Comparison of ENCODE assay signal across 15 cellular contexts in the genomic region with DNA sequence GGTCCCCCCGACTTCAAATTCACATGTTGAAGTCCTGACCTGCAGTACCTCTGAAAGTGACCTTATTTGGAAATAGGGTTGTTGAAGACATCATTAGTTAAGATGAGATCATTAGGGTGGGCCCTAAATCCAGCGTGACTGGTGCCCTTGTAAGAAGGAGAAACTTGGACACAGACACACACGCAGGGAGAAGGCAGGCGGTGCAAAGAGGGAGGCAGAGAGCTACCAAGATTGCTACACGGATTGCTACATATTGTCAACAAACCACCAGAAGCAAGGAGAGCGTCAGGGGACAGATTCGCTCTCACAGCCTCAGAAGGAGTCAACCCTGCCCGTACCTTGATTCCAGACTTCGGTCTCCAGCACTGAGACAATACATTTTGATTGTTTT. TPM values are rescaled to one million over a fixed set of nuclear protein-coding genes. Genes with fewer than 3 reads are reported as not detected.
A peak's percentile ranks its signal among the peaks of the same experiment; 100 is the strongest.
DNase-seq lines count a peak whose midpoint lies in the region; ATAC-seq and TF ChIP-seq lines count a peak whose summit lies in the region.
"Had no signal": no experiment of that assay in that cellular context is flagged by ENCODE, and none has a peak within 500 bp of the region (broad histone marks: within the 10 kb centered on the region; RNA-seq: fewer than 3 reads in every experiment).

No MANE protein-coding gene starts in this region.

- no peak overlapping the region for H3K27ac Mint-ChIP-seq in natural killer cell treated with Interleukin-12 subunit alpha and Interleukin-12 subunit beta and Interleukin-15 and Interleukin-18, amount 100 ng/mL, for 72 hours
- H3K27ac Mint-ChIP-seq: activated CD8-positive, alpha-beta T cell treated with anti-CD3 and anti-CD28 coated beads for 36 hours had no signal

- H3K27ac ChIP-seq in KMS-11, result peak overlapping the region; percentile 12; the same call in 1 of the 2 replicates
- H3K27ac ChIP-seq in esophagus squamous epithelium, result peak overlapping the region; percentile 43 to 81 (median 72)
- H3K27ac ChIP-seq in gastrocnemius medialis, result no peak overlapping the region
- H3K27ac ChIP-seq: parathyroid adenoma, VCaP had no signal

- H3K4me3 ChIP-seq in KMS-11 (IDR thresholded peaks at IDR 0.05; ENCODE audit: insufficient read depth, low read depth, low read length), result no peak overlapping the region
- H3K4me3 ChIP-seq in esophagus squamous epithelium, result no peak overlapping the region
- H3K4me3 ChIP-seq in gastrocnemius medialis, result no peak overlapping the region
- H3K4me3 ChIP-seq: BLaER1 treated with 17β-estradiol and CSF1 and Interleukin-3, amounts not matched to agents 10 nM and 100 nM; mucosa of descending colon had no signal

- H3K9me3 Mint-ChIP-seq in natural killer cell treated with Interleukin-12 subunit alpha and Interleukin-12 subunit beta and Interleukin-15 and Interleukin-18, amount 100 ng/mL, for 72 hours, result no peaks in the 10 kb centered on the region
- H3K9me3 Mint-ChIP-seq: activated CD8-positive, alpha-beta T cell treated with anti-CD3 and anti-CD28 coated beads for 36 hours had no signal

- WGBS in esophagus squamous epithelium, 2 donors, result 64% methylated on average over 9 of the region's 9 CpGs

- in situ Hi-C loops in gastrocnemius medialis (cut with MboI; ENCODE audit: low sequenced_read_pairs in 4 of 4), result no loop called here

- no peaks in the 10 kb centered on the region for H3K27me3 Mint-ChIP-seq in natural killer cell treated with Interleukin-12 subunit alpha and Interleukin-12 subunit beta and Interleukin-15 and Interleukin-18, amount 100 ng/mL, for 72 hours
- H3K27me3 Mint-ChIP-seq: activated CD8-positive, alpha-beta T cell treated with anti-CD3 and anti-CD28 coated beads for 36 hours had no signal

- TF ChIP-seq CTCF in KMS-11 (conservative IDR thresholded peaks at IDR 0.05; ENCODE audit: low read depth, low read length) (no peak), esophagus squamous epithelium (IDR thresholded peaks at IDR 0.05) (no peak), gastrocnemius medialis (IDR thresholded peaks at IDR 0.05 in 4 of 5, conservative IDR thresholded peaks at IDR 0.05 in 1 of 5) (no peak)

- intact Hi-C loops in esophagus squamous epithelium (cut with DNase I) (no loop called here), gastrocnemius medialis (cut with DNase I; ENCODE audit: low total_unique reads) (no loop called here)

- H3K36me3 Mint-ChIP-seq in natural killer cell treated with Interleukin-12 subunit alpha and Interleukin-12 subunit beta and Interleukin-15 and Interleukin-18, amount 100 ng/mL, for 72 hours, result no peaks in the 10 kb centered on the region

- H4K20me1 ChIP-seq in KMS-11 (ENCODE audit: insufficient read depth), result no peaks in the 10 kb centered on the region
- H4K20me1 ChIP-seq: BLaER1 treated with 17β-estradiol and CSF1 and Interleukin-3, amounts not matched to agents 10 nM and 100 nM had no signal

- H3K4me1 ChIP-seq in KMS-11 (ENCODE audit: low read depth, poor library complexity, severe bottlenecking) (peaks cover 56% of the 10 kb centered on the region), esophagus squamous epithelium (peaks cover 12 to 56% (median 27%) of the 10 kb centered on the region in 3 donors), gastrocnemius medialis (peaks cover 0 to 8% of the 10 kb centered on the region in 2 donors)
- H3K4me1 ChIP-seq: parathyroid adenoma had no signal

- H3K4me1 Mint-ChIP-seq in natural killer cell treated with Interleukin-12 subunit alpha and Interleukin-12 subunit beta and Interleukin-15 and Interleukin-18, amount 100 ng/mL, for 72 hours (ENCODE audit: low read depth in 2 of 2), result peaks cover 20 to 31% of the 10 kb centered on the region in 2 donors

- H3K9me3 ChIP-seq in esophagus squamous epithelium, result no peaks in the 10 kb centered on the region
- no peaks in the 10 kb centered on the region for H3K9me3 ChIP-seq in gastrocnemius medialis
- H3K9me3 ChIP-seq: BLaER1 treated with 17β-estradiol and CSF1 and Interleukin-3, amounts not matched to agents 10 nM and 100 nM; mucosa of descending colon had no signal

- TF ChIP-seq POLR2A in esophagus squamous epithelium (IDR thresholded peaks at IDR 0.05) (peak in 1 of 4 donors; percentile 25), gastrocnemius medialis (IDR thresholded peaks at IDR 0.05) (no peak)

- no peaks in the 10 kb centered on the region for H3K36me3 ChIP-seq in KMS-11 (ENCODE audit: insufficient read depth)
- no peaks in the 10 kb centered on the region for H3K36me3 ChIP-seq in esophagus squamous epithelium
- H3K36me3 ChIP-seq in gastrocnemius medialis, result no peaks in the 10 kb centered on the region
- H3K36me3 ChIP-seq: BLaER1 treated with 17β-estradiol and CSF1 and Interleukin-3, amounts not matched to agents 10 nM and 100 nM had no signal

- no peak overlapping the region for H3K4me2 ChIP-seq in KMS-11

- H3K9ac ChIP-seq in KMS-11, result no peak overlapping the region
- H3K9ac ChIP-seq: BLaER1 treated with 17β-estradiol and CSF1 and Interleukin-3, amounts not matched to agents 10 nM and 100 nM; parathyroid adenoma had no signal

- no peak overlapping the region for H3K4me3 Mint-ChIP-seq in natural killer cell treated with Interleukin-12 subunit alpha and Interleukin-12 subunit beta and Interleukin-15 and Interleukin-18, amount 100 ng/mL, for 72 hours
- H3K4me3 Mint-ChIP-seq: activated CD8-positive, alpha-beta T cell treated with anti-CD3 and anti-CD28 coated beads for 36 hours had no signal

- H2AFZ ChIP-seq in KMS-11 (ENCODE audit: low read depth), result peak overlapping the region; percentile 34; the same call in 1 of the 2 replicates
- H2AFZ ChIP-seq: parathyroid adenoma had no signal

- DNase-seq in EH (ENCODE audit: low read depth) (peak; percentile 31), esophagus squamous epithelium (lab: John Stamatoyannopoulos, UW) (no peak), gastrocnemius medialis (no peak)
- DNase-seq in natural killer cell treated with Interleukin-12 subunit alpha and Interleukin-12 subunit beta and Interleukin-15 and Interleukin-18, amount 100 ng/mL, for 72 hours (ENCODE audit: low spot score), result no peak
- DNase-seq: cortex of kidney, DMS79, kidney had no signal

- peak; percentile 27 to 41 for ATAC-seq in gastrocnemius medialis
- no peak for ATAC-seq in GM19023 (IDR thresholded peaks at IDR 0.05; ENCODE audit: unreplicated experiment)
- no peak for ATAC-seq in natural killer cell treated with Interleukin-12 subunit alpha and Interleukin-12 subunit beta and Interleukin-15 and Interleukin-18, amount 100 ng/mL, for 72 hours
- no peak for ATAC-seq in SK-N-SH treated with all-trans-retinoic acid at 6 μM for 48 hours

- no peaks in the 10 kb centered on the region for H3K79me2 ChIP-seq in KMS-11 (ENCODE audit: insufficient read depth, low read depth)
- H3K79me2 ChIP-seq: parathyroid adenoma had no signal

- no peaks in the 10 kb centered on the region for H3K27me3 ChIP-seq in KMS-11 (ENCODE audit: insufficient read depth, low read depth)
- no peaks in the 10 kb centered on the region for H3K27me3 ChIP-seq in esophagus squamous epithelium
- no peaks in the 10 kb centered on the region for H3K27me3 ChIP-seq in gastrocnemius medialis
- H3K27me3 ChIP-seq: BLaER1 treated with 17β-estradiol and CSF1 and Interleukin-3, amounts not matched to agents 10 nM and 100 nM had no signal

TF ChIP-seq in SK-N-SH treated with all-trans-retinoic acid at 6 μM for 48 hours, 23 proteins besides CTCF, POLR2A, EP300 and RAD21:
- TF ChIP-seq ZFP3 (CRISPR knock-in tag; IDR thresholded peaks at IDR 0.05) (no peak), SNAI2 (CRISPR knock-in tag; IDR thresholded peaks at IDR 0.05) (no peak), ZNF565 (CRISPR knock-in tag; conservative IDR thresholded peaks at IDR 0.05; ENCODE audit: low read depth) (no peak)

RNA-seq across cellular contexts. Expression of a gene that starts 6.8 kb away (rescaled TPM):
- total RNA-seq in esophagus squamous epithelium (10 to 100 TPM; 24.9 to 44.2 (median 36.9) TPM), gastrocnemius medialis (100 to 1,000 TPM; 129 to 259 (median 148) TPM)
- total RNA-seq in natural killer cell treated with Interleukin-12 subunit alpha and Interleukin-12 subunit beta and Interleukin-15 and Interleukin-18, amount 100 ng/mL, for 72 hours, result 100 to 1,000 TPM in 1 of 2 donors, 10 to 100 TPM in 1; 73.8 to 101 TPM

RNA-seq across cellular contexts. Expression of a gene that starts 16.5 kb away (rescaled TPM):
- 10 to 100 TPM; 19.5 to 33.4 (median 25.5) TPM for total RNA-seq in esophagus squamous epithelium
- 10 to 100 TPM in 3 of 4 donors, 1 to 10 TPM in 1; 9.5 to 18.4 (median 15.5) TPM for total RNA-seq in gastrocnemius medialis
- total RNA-seq in natural killer cell treated with Interleukin-12 subunit alpha and Interleukin-12 subunit beta and Interleukin-15 and Interleukin-18, amount 100 ng/mL, for 72 hours, result 1 to 10 TPM; 1.6 to 2.1 TPM

RNA-seq across cellular contexts. Expression of a gene that starts 17.7 kb away (rescaled TPM):
- total RNA-seq in esophagus squamous epithelium (10 to 100 TPM; 16.5 to 21.5 (median 16.9) TPM), gastrocnemius medialis (1 to 10 TPM; 1.3 to 9.4 (median 4.6) TPM)
- 100 to 1,000 TPM; 270 to 289 TPM for total RNA-seq in natural killer cell treated with Interleukin-12 subunit alpha and Interleukin-12 subunit beta and Interleukin-15 and Interleukin-18, amount 100 ng/mL, for 72 hours

RNA-seq across cellular contexts. Expression of a gene that starts 34.8 kb away (rescaled TPM):
- total RNA-seq in esophagus squamous epithelium (10 to 100 TPM; 17.3 to 24.6 (median 19.6) TPM), gastrocnemius medialis (10 to 100 TPM; 16.5 to 26.1 (median 22.3) TPM)
- total RNA-seq in natural killer cell treated with Interleukin-12 subunit alpha and Interleukin-12 subunit beta and Interleukin-15 and Interleukin-18, amount 100 ng/mL, for 72 hours, result 10 to 100 TPM; 17.2 to 42.1 TPM

RNA-seq across cellular contexts. Expression of a gene that starts 42.8 kb away (rescaled TPM):
- total RNA-seq in esophagus squamous epithelium, result 10 to 100 TPM; 40.2 to 49.2 (median 41.0) TPM
- total RNA-seq in gastrocnemius medialis, result 10 to 100 TPM; 29.9 to 86.7 (median 53.1) TPM
- 100 to 1,000 TPM; 117 to 174 TPM for total RNA-seq in natural killer cell treated with Interleukin-12 subunit alpha and Interleukin-12 subunit beta and Interleukin-15 and Interleukin-18, amount 100 ng/mL, for 72 hours

Comparison
In these comparisons a context has a peak if more than half of its experiments do, and no peak if none do; other contexts are left out.
1. H3K27ac ChIP-seq: peak in KMS-11 (single experiment) and esophagus squamous epithelium (4 of 4); none in gastrocnemius medialis (0 of 4).
2. ATAC-seq: peak in gastrocnemius medialis (2 of 2); none in GM19023 (single experiment), natural killer cell treated with Interleukin-12 subunit alpha and Interleukin-12 subunit beta and Interleukin-15 and Interleukin-18, amount 100 ng/mL, for 72 hours (0 of 2) and SK-N-SH treated with all-trans-retinoic acid at 6 μM for 48 hours (single experiment).
3. RNA of a gene that starts 17.7 kb away (total RNA-seq): 270 to 289 TPM in natural killer cell treated with Interleukin-12 subunit alpha and Interleukin-12 subunit beta and Interleukin-15 and Interleukin-18, amount 100 ng/mL, for 72 hours; 16.5 to 21.5 TPM in esophagus squamous epithelium and 1.3 to 9.4 TPM in gastrocnemius medialis; every median in the first group is over 10 times any median in the second.